Comparison of ENCODE assay signal across 18 cellular contexts in genomic region chrX:41707218-41707617, GRCh38. TPM values are rescaled to one million over a fixed set of nuclear protein-coding genes. Genes with fewer than 3 reads are reported as not detected.
DNase-seq lines count a peak whose midpoint lies in the region; ATAC-seq, FAIRE-seq and TF ChIP-seq lines count a peak whose summit lies in the region.
"Had no signal": no experiment of that assay in that cellular context is flagged by ENCODE, and none has a peak within 500 bp of the region (broad histone marks: within the 10 kb centered on the region; RNA-seq: fewer than 3 reads in every experiment).

No MANE protein-coding gene starts in this region.

- DNase-seq in GM12891 (ENCODE audit: insufficient read length, low spot score) (no peak), OCI-LY7 (ENCODE audit: low spot score) (peak; percentile 50), progenitor cell of endocrine pancreas (ENCODE audit: low spot score, unreplicated experiment) (no peak), omental fat pad (ENCODE audit: low spot score) (no peak), hippocampal formation (lab: John Stamatoyannopoulos, UW) (no peak)
- DNase-seq in activated naive CD8-positive, alpha-beta T cell treated with anti-CD3 and anti-CD28 coated beads, Interleukin-2, amount 50 U/mL, for 24 hours, result no peak
- DNase-seq: Caco-2; DMS153; NCI-H187; NCI-H345; NCI-H69; NK-92 treated with Interleukin-12 subunit alpha and Interleukin-12 subunit beta, amount 100 ng/mL, for 24 hours; PC-9 had no signal

- H3K9me3 Mint-ChIP-seq in activated naive CD8-positive, alpha-beta T cell treated with anti-CD3 and anti-CD28 coated beads, Interleukin-2, amount 50 U/mL, for 24 hours, result no peaks in the 10 kb centered on the region
- H3K9me3 Mint-ChIP-seq in stimulated activated memory B cell treated with anti-CD40 and anti-IgM and Interleukin-4, amounts not matched to agents 10 μg/mL and 1 μg/mL and 100 μg/mL, for 72 hours, result no peaks in the 10 kb centered on the region
- peaks cover 3% of the 10 kb centered on the region for H3K9me3 Mint-ChIP-seq in progenitor cell of endocrine pancreas (ENCODE audit: low read depth)

- peak overlapping the region; percentile 35 for H3K27ac Mint-ChIP-seq in activated naive CD8-positive, alpha-beta T cell treated with anti-CD3 and anti-CD28 coated beads, Interleukin-2, amount 50 U/mL, for 24 hours
- H3K27ac Mint-ChIP-seq in stimulated activated memory B cell treated with anti-CD40 and anti-IgM and Interleukin-4, amounts not matched to agents 10 μg/mL and 1 μg/mL and 100 μg/mL, for 72 hours, result peak overlapping the region; percentile 75
- no peak overlapping the region for H3K27ac Mint-ChIP-seq in progenitor cell of endocrine pancreas

- ATAC-seq in activated naive CD8-positive, alpha-beta T cell treated with anti-CD3 and anti-CD28 coated beads, Interleukin-2, amount 50 U/mL, for 24 hours, result no peak
- ATAC-seq in stimulated activated memory B cell treated with anti-CD40 and anti-IgM and Interleukin-4, amounts not matched to agents 10 μg/mL and 1 μg/mL and 100 μg/mL, for 72 hours, result peak; percentile 63
- no peak for ATAC-seq in omental fat pad (ENCODE audit: low FRiP score)
- ATAC-seq: K562 had no signal

- H3K79me2 ChIP-seq in OCI-LY7 (ENCODE audit: insufficient read depth, low read depth, low read length), result peaks cover 8% of the 10 kb centered on the region; the same call in 1 of the 2 replicates

- peak; percentile 86 for FAIRE-seq in GM12891 (lab: Jason Lieb, UNC)
- FAIRE-seq: K562 had no signal

- H3K4me3 ChIP-seq in OCI-LY7 (ENCODE audit: low read depth, low read length, poor library complexity, severe bottlenecking), result no peak overlapping the region
- H3K4me3 ChIP-seq: HAP-1, K562, PC-9, SJSA1 had no signal

- H2AFZ ChIP-seq in OCI-LY7 (ENCODE audit: low read length), result no peak overlapping the region
- H2AFZ ChIP-seq: PC-9 had no signal

- BruUV-seq in OCI-LY7 (replicated peaks; lab: Mats Ljungman, UMichigan), result no TSS peak

- H3K4me1 Mint-ChIP-seq in activated naive CD8-positive, alpha-beta T cell treated with anti-CD3 and anti-CD28 coated beads, Interleukin-2, amount 50 U/mL, for 24 hours, result peaks cover 74% of the 10 kb centered on the region
- peaks cover 54% of the 10 kb centered on the region for H3K4me1 Mint-ChIP-seq in stimulated activated memory B cell treated with anti-CD40 and anti-IgM and Interleukin-4, amounts not matched to agents 10 μg/mL and 1 μg/mL and 100 μg/mL, for 72 hours
- H3K4me1 Mint-ChIP-seq in progenitor cell of endocrine pancreas (ENCODE audit: low read depth), result no peaks in the 10 kb centered on the region

- TF ChIP-seq POLR2A in GM12891 (IDR thresholded peaks at IDR 0.05; ENCODE audit: low read depth, low read length), result no peak

- H3K9me3 ChIP-seq in OCI-LY7 (ENCODE audit: low read length), result no peaks in the 10 kb centered on the region
- H3K9me3 ChIP-seq: Caco-2, HAP-1, SJSA1 had no signal

- H3K36me3 Mint-ChIP-seq in activated naive CD8-positive, alpha-beta T cell treated with anti-CD3 and anti-CD28 coated beads, Interleukin-2, amount 50 U/mL, for 24 hours (ENCODE audit: low read depth), result no peaks in the 10 kb centered on the region
- no peaks in the 10 kb centered on the region for H3K36me3 Mint-ChIP-seq in stimulated activated memory B cell treated with anti-CD40 and anti-IgM and Interleukin-4, amounts not matched to agents 10 μg/mL and 1 μg/mL and 100 μg/mL, for 72 hours
- H3K36me3 Mint-ChIP-seq in progenitor cell of endocrine pancreas (ENCODE audit: insufficient read depth), result peaks cover 2% of the 10 kb centered on the region

- H4K20me1 ChIP-seq in OCI-LY7 (ENCODE audit: insufficient read depth, low read length), result no peaks in the 10 kb centered on the region

- H3K36me3 ChIP-seq in OCI-LY7 (ENCODE audit: insufficient read depth, low read length), result no peaks in the 10 kb centered on the region; the same call in 1 of the 2 replicates
- H3K36me3 ChIP-seq: HAP-1, SJSA1 had no signal

- no peaks in the 10 kb centered on the region for H3K9me2 ChIP-seq in OCI-LY7 (ENCODE audit: insufficient read depth, low read length)

- no peak overlapping the region for H3K4me3 Mint-ChIP-seq in activated naive CD8-positive, alpha-beta T cell treated with anti-CD3 and anti-CD28 coated beads, Interleukin-2, amount 50 U/mL, for 24 hours
- H3K4me3 Mint-ChIP-seq in stimulated activated memory B cell treated with anti-CD40 and anti-IgM and Interleukin-4, amounts not matched to agents 10 μg/mL and 1 μg/mL and 100 μg/mL, for 72 hours, result no peak overlapping the region
- H3K4me3 Mint-ChIP-seq in progenitor cell of endocrine pancreas (ENCODE audit: low read depth), result no peak overlapping the region

- H3K27me3 Mint-ChIP-seq in activated naive CD8-positive, alpha-beta T cell treated with anti-CD3 and anti-CD28 coated beads, Interleukin-2, amount 50 U/mL, for 24 hours, result no peaks in the 10 kb centered on the region
- no peaks in the 10 kb centered on the region for H3K27me3 Mint-ChIP-seq in stimulated activated memory B cell treated with anti-CD40 and anti-IgM and Interleukin-4, amounts not matched to agents 10 μg/mL and 1 μg/mL and 100 μg/mL, for 72 hours
- no peaks in the 10 kb centered on the region for H3K27me3 Mint-ChIP-seq in progenitor cell of endocrine pancreas

- intact Hi-C loops in OCI-LY7 (cut with micrococcal nuclease; ENCODE audit: unreplicated experiment), result loop anchor here (5.0 kb wide), 1 partner anchor 115 kb away; no protein-coding TSS in a partner anchor

- peak overlapping the region; percentile 68 for H3K4me2 ChIP-seq in OCI-LY7 (ENCODE audit: low read length)
- H3K4me2 ChIP-seq: PC-9 had no signal

- CTCF ChIA-PET in OCI-LY7 (lab: Charles Lee; ENCODE audit: unreplicated experiment), result no interaction called here

- POLR2A ChIA-PET in OCI-LY7 (lab: Charles Lee), result interaction anchor here (0.7 to 1.1 kb wide), 2 partner anchors 30 to 172 kb away, joined by 3 read pairs; no protein-coding TSS in a partner anchor

- peak overlapping the region; percentile 86 for H3K27ac ChIP-seq in OCI-LY7 (ENCODE audit: low read depth, low read length, poor library complexity, severe bottlenecking)
- H3K27ac ChIP-seq: PC-9, SJSA1 had no signal

- H3K4me1 ChIP-seq in OCI-LY7 (ENCODE audit: insufficient read depth, low read length, poor library complexity, severe bottlenecking), result peaks cover 50% of the 10 kb centered on the region
- H3K4me1 ChIP-seq: Caco-2 had no signal

- no peak for TF ChIP-seq CTCF in OCI-LY7 (conservative IDR thresholded peaks at IDR 0.05; ENCODE audit: low read length)
- no peak for TF ChIP-seq CTCF in progenitor cell of endocrine pancreas (IDR thresholded peaks at IDR 0.05; ENCODE audit: unreplicated experiment)
- TF ChIP-seq CTCF in omental fat pad (IDR thresholded peaks at IDR 0.05), result no peak

TF ChIP-seq in GM12891, 5 proteins besides CTCF, POLR2A, EP300 and RAD21:
- TF ChIP-seq SPI1 (IDR thresholded peaks at IDR 0.05; ENCODE audit: low read depth, low read length) (peak; percentile 39), POLR2AphosphoS5 (IDR thresholded peaks at IDR 0.05; ENCODE audit: low read depth, low read length) (no peak)

RNA-seq across cellular contexts. Expression of gene GPR82, which starts 16.8 kb away (rescaled TPM):
- 0.09 TPM for polyA plus RNA-seq in GM12891 (2012; ENCODE audit: low read depth, missing spikeins)
- total RNA-seq in OCI-LY7 (2014; rRNA removed; shearing (Covaris generic)), result not detected in 2 replicates
- 0.20 and 0.53 TPM in 2 replicates for total RNA-seq in OCI-LY7 (2022)
- not detected in 2 replicates for total RNA-seq in progenitor cell of endocrine pancreas
- total RNA-seq in omental fat pad, result 1 to 10 TPM in 1 of 4 donors, under 1 TPM in 3; 0.09 to 3.5 (median 0.28) TPM
- total RNA-seq: A673, Caco-2, K562, PC-9, SJSA1 had no signal
- polyA plus RNA-seq: K562 had no signal

RNA-seq across cellular contexts. Expression of gene GPR34, which starts 18.4 kb away (rescaled TPM):
- 0.37 TPM for polyA plus RNA-seq in GM12891 (2012; ENCODE audit: low read depth, missing spikeins)
- total RNA-seq in OCI-LY7 (2014; rRNA removed; shearing (Covaris generic)), result not detected in 2 replicates
- total RNA-seq in OCI-LY7 (2022) (not detected in 2 replicates), progenitor cell of endocrine pancreas (not detected in 2 replicates), omental fat pad (10 to 100 TPM; 21.6 to 54.5 (median 26.1) TPM)
- total RNA-seq: A673, Caco-2, K562, PC-9, SJSA1 had no signal

Comparison
In these comparisons a context has a peak if more than half of its experiments do, and no peak if none do; other contexts are left out.
1. RNA of gene GPR34, which starts 18.4 kb away (total RNA-seq): 21.6 to 54.5 TPM in omental fat pad; not detected in OCI-LY7 and not detected in progenitor cell of endocrine pancreas; every median in the first group is over 10 times any median in the second.